In the genomic region with DNA sequence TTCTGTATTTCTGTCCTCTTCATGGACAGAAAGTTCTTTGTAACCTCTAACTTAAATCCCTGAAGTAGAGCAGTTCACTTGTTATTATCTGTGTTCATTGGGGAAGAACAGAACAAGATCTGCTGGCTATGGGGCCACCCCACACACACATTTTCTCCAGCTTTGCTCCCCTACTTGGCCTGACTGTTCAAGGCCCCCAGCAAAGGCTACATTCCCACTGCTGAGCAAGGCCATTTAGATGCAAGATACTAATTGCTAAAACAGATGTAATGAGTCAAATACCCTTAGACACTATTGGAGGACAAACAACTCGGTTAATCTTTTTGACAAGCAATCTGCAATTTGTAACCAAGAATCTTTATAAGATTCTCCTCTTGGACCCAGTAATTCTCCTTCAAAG, we compare ENCODE assay signal across 25 cellular contexts.
"Had no signal": no experiment of that assay in that cellular context is flagged by ENCODE, and none has a peak within 500 bp of the region (broad histone marks: within the 10 kb centered on the region; RNA-seq: fewer than 3 reads in every experiment).

No MANE protein-coding gene starts in this region.

- H3K27me3 ChIP-seq: adrenal gland, ascending aorta, cardiac muscle cell, colonic mucosa, heart left ventricle, left lung, right atrium auricular region, vagina had no signal

- H3K4me1 ChIP-seq: colonic mucosa had no signal

- H3K9me3 ChIP-seq: adrenal gland, ascending aorta, colonic mucosa, heart left ventricle, left lung, lower lobe of right lung, right atrium auricular region, vagina had no signal

- H3K27ac ChIP-seq: adrenal gland, ascending aorta, cardiac muscle cell, colonic mucosa, epithelial cell of prostate, heart left ventricle, left lung, lower lobe of right lung, right atrium auricular region, vagina had no signal

- DNase-seq: activated B cell treated with CpG ODN at 0.5 μM for 24 hours; activated CD4-positive, alpha-beta T cell treated with anti-CD3 and anti-CD28 coated beads for 4 hours; activated CD4-positive, alpha-beta T cell treated with anti-CD3 and anti-CD28 coated beads, Interleukin-2, amount 50 U/mL, for 4 hours; activated effector memory CD4-positive, alpha-beta T cell treated with Interleukin-2 at 50 U/mL for 16 hours; activated naive CD4-positive, alpha-beta T cell treated with Interleukin-2 at 50 U/mL for 16 hours; adrenal gland; cerebellar nuclear complex; colonic mucosa; effector CD8-positive, alpha-beta T cell; foreskin fibroblast; heart left ventricle; hypothalamus; left lung; lower lobe of right lung; mesendoderm; natural killer cell; stimulated activated CD4-positive, alpha-beta T cell treated with anti-CD3 and anti-CD28 coated beads, Interleukin-2, amount 100 ng/mL, for 48 hours; stimulated activated naive CD4-positive, alpha-beta T cell treated with Interleukin-2 at 50 U/mL for 16 hours; T-helper 17 cell; T1000 had no signal

- H3K36me3 ChIP-seq: adrenal gland, ascending aorta, cardiac muscle cell, colonic mucosa, left lung, lower lobe of right lung, right atrium auricular region, vagina had no signal

- H3K4me3 ChIP-seq: adrenal gland, ascending aorta, cardiac muscle cell, colonic mucosa, heart left ventricle, left lung, lower lobe of right lung, right atrium auricular region, vagina had no signal

- ATAC-seq: heart left ventricle, left lung, lower lobe of right lung, natural killer cell, T-helper 17 cell had no signal
